8 cellular contexts compared by ENCODE assay signal in genomic region chr3:14949126-14949525, GRCh38. TPM values are rescaled to one million over a fixed set of nuclear protein-coding genes. Genes with fewer than 3 reads are reported as not detected.
A peak's percentile ranks its signal among the peaks of the same experiment; 100 is the strongest.
DNase-seq lines count a peak whose midpoint lies in the region; ATAC-seq, FAIRE-seq and TF ChIP-seq lines count a peak whose summit lies in the region.

No MANE protein-coding gene starts in this region.

- FAIRE-seq in GM12891 (lab: Jason Lieb, UNC), result peak; percentile 13

- in situ Hi-C loops in KBM-7 (cut with MboI; ENCODE audit: low pct_unique_long_range_greater_than_20kb, low sequenced_read_pairs), result loop anchor here (25.0 kb wide), 1 partner anchor 463 kb away; no protein-coding TSS in a partner anchor

- H3K9ac ChIP-seq in skeletal muscle satellite cell (ENCODE audit: low read depth, low read length), result peak overlapping the region; percentile 85

- no peak for TF ChIP-seq CTCF in WI38 (IDR thresholded peaks at IDR 0.05; ENCODE audit: low read depth, low read length)

- H3K9me3 ChIP-seq in skeletal muscle satellite cell (replicated peaks; ENCODE audit: low read length), result no peaks in the 10 kb centered on the region

- peak overlapping the region; percentile 97 for H3K4me2 ChIP-seq in skeletal muscle satellite cell (ENCODE audit: low read length)

- no peak for ATAC-seq in left lobe of liver

- peaks cover 11% of the 10 kb centered on the region for H3K36me3 ChIP-seq in skeletal muscle satellite cell (ENCODE audit: insufficient read depth, low read length)

- H3K27me3 ChIP-seq in skeletal muscle satellite cell (ENCODE audit: control insufficient read depth, insufficient read depth, low read length), result no peaks in the 10 kb centered on the region

- TF ChIP-seq POLR2A in GM12891 (IDR thresholded peaks at IDR 0.05; ENCODE audit: low read depth, low read length), result no peak

- DNase-seq in GM12891 (ENCODE audit: insufficient read length, low spot score), result no peak
- peak; percentile 6 for DNase-seq in glomerular visceral epithelial cell (ENCODE audit: extremely low spot score)
- no peak for DNase-seq in left lobe of liver (ENCODE audit: low spot score)
- no peak for DNase-seq in iPS-NIHi7 (ENCODE audit: extremely low spot score)
- no peak for DNase-seq in KBM-7
- no peak for DNase-seq in stimulated activated naive CD4-positive, alpha-beta T cell treated with Interleukin-2 at 50 U/mL for 16 hours (lab: John Stamatoyannopoulos, UW)

- H3K4me1 ChIP-seq in skeletal muscle satellite cell (ENCODE audit: control insufficient read depth, insufficient read depth, low read length), result peaks cover 18% of the 10 kb centered on the region

- H3K4me3 ChIP-seq in WI38 (ENCODE audit: low read depth, low read length), result peak overlapping the region; percentile 73
- H3K4me3 ChIP-seq in skeletal muscle satellite cell (ENCODE audit: low read length), result peak overlapping the region; percentile 84

TF ChIP-seq in GM12891, 5 proteins besides CTCF, POLR2A, EP300 and RAD21:
- TF ChIP-seq POU2F2 (IDR thresholded peaks at IDR 0.05; ENCODE audit: low read depth, low read length) (no peak), TAF1 (IDR thresholded peaks at IDR 0.05; ENCODE audit: low read depth, low read length) (no peak), SPI1 (IDR thresholded peaks at IDR 0.05; ENCODE audit: low read depth, low read length) (no peak), POLR2AphosphoS5 (IDR thresholded peaks at IDR 0.05; ENCODE audit: low read depth, low read length) (no peak), PAX5 (IDR thresholded peaks at IDR 0.05; ENCODE audit: insufficient read depth, low read length, severe bottlenecking) (no peak)
TF ChIP-seq in GM12891: peak in this region for 0.

RNA-seq across cellular contexts. Expression of gene NR2C2, which starts 1.7 kb away (rescaled TPM):
- polyA plus RNA-seq in GM12891 (2012; ENCODE audit: low read depth, missing spikeins), result 8.7 TPM
- 16.2 and 17.0 TPM in 2 replicates for total RNA-seq in skeletal muscle satellite cell (2012; rRNA removed)
- 14.2 TPM for total RNA-seq in left lobe of liver
